1 cellular context compared by ENCODE assay signal in the genomic region with DNA sequence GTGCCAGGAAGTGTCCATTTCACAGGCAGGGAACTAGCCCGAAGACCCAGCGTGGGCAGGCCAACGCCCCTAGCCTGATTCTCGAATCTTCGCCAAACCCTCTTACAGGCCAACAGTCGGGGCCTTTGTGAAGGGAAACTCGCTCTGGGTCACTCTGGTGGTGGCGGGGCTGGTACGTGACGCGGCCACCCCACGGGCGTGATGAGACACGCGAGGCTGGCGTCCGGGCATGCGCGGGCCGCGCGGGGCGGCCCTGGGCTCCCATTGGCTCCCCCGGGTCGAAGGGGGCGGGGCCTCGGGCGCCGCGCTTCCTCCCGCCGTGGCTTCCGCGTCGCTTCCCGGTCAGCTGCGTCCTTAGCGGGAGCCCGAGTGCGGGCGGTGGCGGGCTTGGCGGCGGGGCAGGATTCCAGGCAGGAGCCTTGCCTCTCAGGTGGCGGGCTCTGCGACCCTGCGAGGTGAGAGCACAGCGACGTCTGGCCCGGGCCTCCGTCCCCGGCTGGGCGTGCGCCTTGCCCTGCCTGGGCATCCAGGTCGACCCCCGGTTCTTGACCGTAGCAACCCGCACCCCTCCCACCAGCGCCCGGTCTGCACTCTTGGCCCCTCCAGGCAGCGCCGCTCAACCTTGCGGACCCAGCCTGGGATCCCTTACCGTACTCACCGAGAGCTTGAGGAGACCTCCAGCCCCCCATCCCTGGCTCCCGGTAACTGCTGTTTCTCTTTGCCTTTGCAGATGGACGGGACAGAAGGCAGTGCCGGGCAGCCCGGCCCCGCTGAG.
TF ChIP-seq lines count a peak whose summit lies in the region.

TSS of gene FRMD8 (plus strand) at position 331 of the 775 bp plus-strand sequence. CDS start at position 731, 400 bp downstream.

TF ChIP-seq in HepG2, 621 proteins besides CTCF, POLR2A, EP300 and RAD21 (continued from another document and continues in another):
- TF ChIP-seq YEATS2 (CRISPR knock-in tag; IDR thresholded peaks at IDR 0.05; ENCODE audit: borderline replicate concordance) (no peak), ZNF275 (CRISPR knock-in tag; IDR thresholded peaks at IDR 0.05; ENCODE audit: borderline replicate concordance) (peak; percentile 93), XRCC5 (optimal IDR thresholded peaks at IDR 0.05; ENCODE audit: low read length) (no peak), ZNF333 (CRISPR knock-in tag; IDR thresholded peaks at IDR 0.05; ENCODE audit: borderline replicate concordance) (0 out of 2 replicates have a peak, but pooled peaks have one; percentile 62), ATF5 (CRISPR knock-in tag; IDR thresholded peaks at IDR 0.05; ENCODE audit: low read depth) (peak; percentile 78; the same call in 1 of the 2 replicates), GABPA (IDR thresholded peaks at IDR 0.05; ENCODE audit: low read depth, low read length) (no peak), GABPA (CRISPR knock-in tag; IDR thresholded peaks at IDR 0.05; ENCODE audit: low read depth) (no peak), ZNF142 (CRISPR knock-in tag; IDR thresholded peaks at IDR 0.05) (no peak), ATRX (CRISPR knock-in tag; IDR thresholded peaks at IDR 0.05; ENCODE audit: borderline replicate concordance) (no peak), ZNF580 (CRISPR knock-in tag; IDR thresholded peaks at IDR 0.05; ENCODE audit: borderline replicate concordance, low read depth) (no peak), SPEN (CRISPR knock-in tag; IDR thresholded peaks at IDR 0.05; ENCODE audit: low read depth) (peak; percentile 44; the same call in 1 of the 2 replicates), EED (CRISPR knock-in tag; IDR thresholded peaks at IDR 0.05) (peak; percentile 80; the same call in 1 of the 2 replicates), RNF2 (conservative IDR thresholded peaks at IDR 0.05; ENCODE audit: low read depth) (0 out of 2 replicates have a peak, but pooled peaks have one; percentile 36)
- TF ChIP-seq, protein P1, sequence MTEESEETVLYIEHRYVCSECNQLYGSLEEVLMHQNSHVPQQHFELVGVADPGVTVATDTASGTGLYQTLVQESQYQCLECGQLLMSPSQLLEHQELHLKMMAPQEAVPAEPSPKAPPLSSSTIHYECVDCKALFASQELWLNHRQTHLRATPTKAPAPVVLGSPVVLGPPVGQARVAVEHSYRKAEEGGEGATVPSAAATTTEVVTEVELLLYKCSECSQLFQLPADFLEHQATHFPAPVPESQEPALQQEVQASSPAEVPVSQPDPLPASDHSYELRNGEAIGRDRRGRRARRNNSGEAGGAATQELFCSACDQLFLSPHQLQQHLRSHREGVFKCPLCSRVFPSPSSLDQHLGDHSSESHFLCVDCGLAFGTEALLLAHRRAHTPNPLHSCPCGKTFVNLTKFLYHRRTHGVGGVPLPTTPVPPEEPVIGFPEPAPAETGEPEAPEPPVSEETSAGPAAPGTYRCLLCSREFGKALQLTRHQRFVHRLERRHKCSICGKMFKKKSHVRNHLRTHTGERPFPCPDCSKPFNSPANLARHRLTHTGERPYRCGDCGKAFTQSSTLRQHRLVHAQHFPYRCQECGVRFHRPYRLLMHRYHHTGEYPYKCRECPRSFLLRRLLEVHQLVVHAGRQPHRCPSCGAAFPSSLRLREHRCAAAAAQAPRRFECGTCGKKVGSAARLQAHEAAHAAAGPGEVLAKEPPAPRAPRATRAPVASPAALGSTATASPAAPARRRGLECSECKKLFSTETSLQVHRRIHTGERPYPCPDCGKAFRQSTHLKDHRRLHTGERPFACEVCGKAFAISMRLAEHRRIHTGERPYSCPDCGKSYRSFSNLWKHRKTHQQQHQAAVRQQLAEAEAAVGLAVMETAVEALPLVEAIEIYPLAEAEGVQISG (CRISPR knock-in tag; IDR thresholded peaks at IDR 0.05), result peak; percentile 18; the same call in 1 of the 2 replicates
- TF ChIP-seq, protein P2, sequence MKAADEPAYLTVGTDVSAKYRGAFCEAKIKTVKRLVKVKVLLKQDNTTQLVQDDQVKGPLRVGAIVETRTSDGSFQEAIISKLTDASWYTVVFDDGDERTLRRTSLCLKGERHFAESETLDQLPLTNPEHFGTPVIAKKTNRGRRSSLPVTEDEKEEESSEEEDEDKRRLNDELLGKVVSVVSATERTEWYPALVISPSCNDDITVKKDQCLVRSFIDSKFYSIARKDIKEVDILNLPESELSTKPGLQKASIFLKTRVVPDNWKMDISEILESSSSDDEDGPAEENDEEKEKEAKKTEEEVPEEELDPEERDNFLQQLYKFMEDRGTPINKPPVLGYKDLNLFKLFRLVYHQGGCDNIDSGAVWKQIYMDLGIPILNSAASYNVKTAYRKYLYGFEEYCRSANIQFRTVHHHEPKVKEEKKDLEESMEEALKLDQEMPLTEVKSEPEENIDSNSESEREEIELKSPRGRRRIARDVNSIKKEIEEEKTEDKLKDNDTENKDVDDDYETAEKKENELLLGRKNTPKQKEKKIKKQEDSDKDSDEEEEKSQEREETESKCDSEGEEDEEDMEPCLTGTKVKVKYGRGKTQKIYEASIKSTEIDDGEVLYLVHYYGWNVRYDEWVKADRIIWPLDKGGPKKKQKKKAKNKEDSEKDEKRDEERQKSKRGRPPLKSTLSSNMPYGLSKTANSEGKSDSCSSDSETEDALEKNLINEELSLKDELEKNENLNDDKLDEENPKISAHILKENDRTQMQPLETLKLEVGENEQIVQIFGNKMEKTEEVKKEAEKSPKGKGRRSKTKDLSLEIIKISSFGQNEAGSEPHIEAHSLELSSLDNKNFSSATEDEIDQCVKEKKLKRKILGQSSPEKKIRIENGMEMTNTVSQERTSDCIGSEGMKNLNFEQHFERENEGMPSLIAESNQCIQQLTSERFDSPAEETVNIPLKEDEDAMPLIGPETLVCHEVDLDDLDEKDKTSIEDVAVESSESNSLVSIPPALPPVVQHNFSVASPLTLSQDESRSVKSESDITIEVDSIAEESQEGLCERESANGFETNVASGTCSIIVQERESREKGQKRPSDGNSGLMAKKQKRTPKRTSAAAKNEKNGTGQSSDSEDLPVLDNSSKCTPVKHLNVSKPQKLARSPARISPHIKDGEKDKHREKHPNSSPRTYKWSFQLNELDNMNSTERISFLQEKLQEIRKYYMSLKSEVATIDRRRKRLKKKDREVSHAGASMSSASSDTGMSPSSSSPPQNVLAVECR (CRISPR knock-in tag; IDR thresholded peaks at IDR 0.05; ENCODE audit: borderline replicate concordance), result peak; percentile 93
- TF ChIP-seq, protein P3, sequence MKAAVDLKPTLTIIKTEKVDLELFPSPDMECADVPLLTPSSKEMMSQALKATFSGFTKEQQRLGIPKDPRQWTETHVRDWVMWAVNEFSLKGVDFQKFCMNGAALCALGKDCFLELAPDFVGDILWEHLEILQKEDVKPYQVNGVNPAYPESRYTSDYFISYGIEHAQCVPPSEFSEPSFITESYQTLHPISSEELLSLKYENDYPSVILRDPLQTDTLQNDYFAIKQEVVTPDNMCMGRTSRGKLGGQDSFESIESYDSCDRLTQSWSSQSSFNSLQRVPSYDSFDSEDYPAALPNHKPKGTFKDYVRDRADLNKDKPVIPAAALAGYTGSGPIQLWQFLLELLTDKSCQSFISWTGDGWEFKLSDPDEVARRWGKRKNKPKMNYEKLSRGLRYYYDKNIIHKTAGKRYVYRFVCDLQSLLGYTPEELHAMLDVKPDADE (CRISPR knock-in tag; IDR thresholded peaks at IDR 0.05), result 0 out of 2 replicates have a peak, but pooled peaks have one; percentile 3
- TF ChIP-seq, protein P4, sequence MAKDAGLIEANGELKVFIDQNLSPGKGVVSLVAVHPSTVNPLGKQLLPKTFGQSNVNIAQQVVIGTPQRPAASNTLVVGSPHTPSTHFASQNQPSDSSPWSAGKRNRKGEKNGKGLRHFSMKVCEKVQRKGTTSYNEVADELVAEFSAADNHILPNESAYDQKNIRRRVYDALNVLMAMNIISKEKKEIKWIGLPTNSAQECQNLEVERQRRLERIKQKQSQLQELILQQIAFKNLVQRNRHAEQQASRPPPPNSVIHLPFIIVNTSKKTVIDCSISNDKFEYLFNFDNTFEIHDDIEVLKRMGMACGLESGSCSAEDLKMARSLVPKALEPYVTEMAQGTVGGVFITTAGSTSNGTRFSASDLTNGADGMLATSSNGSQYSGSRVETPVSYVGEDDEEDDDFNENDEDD (CRISPR knock-in tag; IDR thresholded peaks at IDR 0.05; ENCODE audit: borderline replicate concordance), result peak; percentile 50; the same call in 1 of the 2 replicates
- TF ChIP-seq, protein P5, sequence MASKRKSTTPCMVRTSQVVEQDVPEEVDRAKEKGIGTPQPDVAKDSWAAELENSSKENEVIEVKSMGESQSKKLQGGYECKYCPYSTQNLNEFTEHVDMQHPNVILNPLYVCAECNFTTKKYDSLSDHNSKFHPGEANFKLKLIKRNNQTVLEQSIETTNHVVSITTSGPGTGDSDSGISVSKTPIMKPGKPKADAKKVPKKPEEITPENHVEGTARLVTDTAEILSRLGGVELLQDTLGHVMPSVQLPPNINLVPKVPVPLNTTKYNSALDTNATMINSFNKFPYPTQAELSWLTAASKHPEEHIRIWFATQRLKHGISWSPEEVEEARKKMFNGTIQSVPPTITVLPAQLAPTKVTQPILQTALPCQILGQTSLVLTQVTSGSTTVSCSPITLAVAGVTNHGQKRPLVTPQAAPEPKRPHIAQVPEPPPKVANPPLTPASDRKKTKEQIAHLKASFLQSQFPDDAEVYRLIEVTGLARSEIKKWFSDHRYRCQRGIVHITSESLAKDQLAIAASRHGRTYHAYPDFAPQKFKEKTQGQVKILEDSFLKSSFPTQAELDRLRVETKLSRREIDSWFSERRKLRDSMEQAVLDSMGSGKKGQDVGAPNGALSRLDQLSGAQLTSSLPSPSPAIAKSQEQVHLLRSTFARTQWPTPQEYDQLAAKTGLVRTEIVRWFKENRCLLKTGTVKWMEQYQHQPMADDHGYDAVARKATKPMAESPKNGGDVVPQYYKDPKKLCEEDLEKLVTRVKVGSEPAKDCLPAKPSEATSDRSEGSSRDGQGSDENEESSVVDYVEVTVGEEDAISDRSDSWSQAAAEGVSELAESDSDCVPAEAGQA (IDR thresholded peaks at IDR 0.05; ENCODE audit: low read depth), result peak; percentile 22; the same call in 1 of the 2 replicates
- TF ChIP-seq, protein P5 (CRISPR knock-in tag; IDR thresholded peaks at IDR 0.05; ENCODE audit: borderline replicate concordance), result no peak
